ENCODE assay signal across 16 cellular contexts in the genomic region with DNA sequence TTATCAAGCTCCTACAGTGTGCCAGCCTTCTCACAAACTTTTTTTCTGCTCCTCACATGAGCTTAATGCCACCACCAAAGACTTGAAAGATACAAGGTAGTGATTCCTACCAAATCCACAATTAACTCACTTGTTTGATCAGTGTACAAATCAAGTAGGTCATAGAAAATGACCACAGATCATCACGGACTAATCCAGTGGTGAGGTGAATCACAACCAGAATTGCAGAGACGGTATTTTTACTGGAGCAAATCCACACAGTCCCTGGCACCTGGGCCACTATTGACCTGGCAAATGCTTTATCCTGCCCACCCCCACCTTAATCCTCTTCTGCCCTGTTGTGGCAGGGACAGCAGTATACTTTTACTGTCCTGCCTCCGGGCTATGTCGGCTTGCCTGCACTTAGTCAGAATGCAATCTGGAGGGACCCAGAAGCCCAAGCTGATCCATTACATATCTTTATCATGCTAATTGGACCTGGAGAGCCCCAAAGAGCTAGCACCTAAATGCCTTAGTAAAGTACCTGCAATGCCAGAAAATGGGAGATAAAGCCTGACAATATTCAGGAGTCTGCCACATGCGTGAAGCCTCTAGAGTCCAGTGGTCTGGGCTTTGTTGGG.
DNase-seq lines count a peak whose midpoint lies in the region; ATAC-seq and TF ChIP-seq lines count a peak whose summit lies in the region.
"Had no signal": no experiment of that assay in that cellular context is flagged by ENCODE, and none has a peak within 500 bp of the region (broad histone marks: within the 10 kb centered on the region; RNA-seq: fewer than 3 reads in every experiment).

No MANE protein-coding gene starts in this region.

- no peaks in the 10 kb centered on the region for H3F3A ChIP-seq in OCI-LY1 (ENCODE audit: insufficient read depth, low read length)

- H3K4me1 ChIP-seq in breast epithelium, result no peaks in the 10 kb centered on the region
- peaks cover 66% of the 10 kb centered on the region for H3K4me1 ChIP-seq in OCI-LY1 (ENCODE audit: insufficient read depth, low read length, severe bottlenecking)
- H3K4me1 ChIP-seq in thymus (ENCODE audit: control insufficient read depth, insufficient read depth, low read length), result peaks cover 36% of the 10 kb centered on the region
- no peaks in the 10 kb centered on the region for H3K4me1 ChIP-seq in right atrium auricular region

- intact Hi-C loops in MCF 10A (cut with micrococcal nuclease), result loop anchor here (2.0 to 5.0 kb wide), 2 partner anchors 79 to 173 kb away; a partner anchor contains a TSS
- intact Hi-C loops in breast epithelium (cut with DNase I; ENCODE audit: low total_unique reads), result no loop called here

- peaks cover 22% of the 10 kb centered on the region; the same call in 1 of the 2 replicates for H3K79me2 ChIP-seq in OCI-LY1 (ENCODE audit: insufficient read depth, low read length)

- BruUV-seq in MCF 10A (replicated peaks; lab: Mats Ljungman, UMichigan), result no TSS peak

- no peaks in the 10 kb centered on the region for H3K27me3 Mint-ChIP-seq in MCF 10A (ENCODE audit: insufficient read depth, unreplicated experiment)

- H3K4me3 ChIP-seq in breast epithelium, result no peak overlapping the region
- H3K4me3 ChIP-seq in OCI-LY1 (ENCODE audit: low read depth, low read length, poor library complexity, severe bottlenecking), result peak overlapping the region; percentile 64
- no peak overlapping the region for H3K4me3 ChIP-seq in epithelial cell of esophagus (ENCODE audit: low read length)
- H3K4me3 ChIP-seq in thymus (ENCODE audit: low read length), result peak overlapping the region; percentile 57
- no peak overlapping the region for H3K4me3 ChIP-seq in right atrium auricular region
- H3K4me3 ChIP-seq: esophagus squamous epithelium, K562 had no signal

- peak overlapping the region; percentile 40 for H3K4me3 Mint-ChIP-seq in MCF 10A (ENCODE audit: unreplicated experiment)

- CTCF ChIA-PET in MCF 10A (lab: Yijun Ruan, JAX), result interaction anchor here (0.6 to 7.2 kb wide), 11 partner anchors 9 to 87 kb away, joined by 3 to 86 read pairs (median 5); a partner anchor contains a TSS

- 97% methylated on average over 5 of the region's 5 CpGs for WGBS in thymus

- H4K20me1 ChIP-seq in OCI-LY1 (ENCODE audit: insufficient read depth, low read length), result no peaks in the 10 kb centered on the region

- peak overlapping the region; percentile 83 for H3K4me2 ChIP-seq in OCI-LY1 (ENCODE audit: low read length)

- ATAC-seq in GM21619 (IDR thresholded peaks at IDR 0.05; ENCODE audit: unreplicated experiment), result no peak

- no peaks in the 10 kb centered on the region for H3K9me2 ChIP-seq in OCI-LY1 (ENCODE audit: low read depth, low read length)

- peak overlapping the region; percentile 47 for H3K27ac Mint-ChIP-seq in MCF 10A (ENCODE audit: low read depth, unreplicated experiment)

- DNase-seq in MCF 10A (ENCODE audit: unreplicated experiment) (peak; percentile 38), breast epithelium (ENCODE audit: low spot score in 2 of 2) (no peak), epithelial cell of esophagus (ENCODE audit: low read depth) (peak; percentile 19), NCI-H2171 treated with DMSO at 0.1 percent for 48 hours (lab: John Stamatoyannopoulos, UW) (no peak), right atrium auricular region (ENCODE audit: low spot score) (no peak)
- DNase-seq: activated CD4-positive, alpha-beta T cell treated with anti-CD3 and anti-CD28 coated beads for 1 hour; activated effector memory CD4-positive, alpha-beta T cell treated with Interleukin-2 at 50 U/mL for 16 hours; cerebellar nuclear complex; esophagus squamous epithelium; NCI-H2081; NK-92 treated with Interleukin-12 subunit alpha and Interleukin-12 subunit beta, amount 100 ng/mL, for 24 hours; stimulated activated CD4-positive, alpha-beta T cell treated with anti-CD3 and anti-CD28 coated beads, Interleukin-2, amount 100 ng/mL, for 24 hours had no signal

- H3K36me3 Mint-ChIP-seq in MCF 10A (ENCODE audit: insufficient read depth, unreplicated experiment), result no peaks in the 10 kb centered on the region

- H3K36me3 ChIP-seq in breast epithelium, result no peaks in the 10 kb centered on the region
- peaks cover 46% of the 10 kb centered on the region for H3K36me3 ChIP-seq in OCI-LY1 (ENCODE audit: insufficient read depth, low read length)
- peaks cover 9% of the 10 kb centered on the region for H3K36me3 ChIP-seq in thymus (ENCODE audit: control insufficient read depth, insufficient read depth)
- no peaks in the 10 kb centered on the region for H3K36me3 ChIP-seq in right atrium auricular region
- H3K36me3 ChIP-seq: esophagus squamous epithelium had no signal

- H3K9me3 Mint-ChIP-seq in MCF 10A (ENCODE audit: unreplicated experiment), result peaks cover 6% of the 10 kb centered on the region

- H3K4me1 Mint-ChIP-seq in MCF 10A (ENCODE audit: insufficient read depth, unreplicated experiment), result peaks cover 19% of the 10 kb centered on the region

- TF ChIP-seq CTCF in MCF 10A (IDR thresholded peaks at IDR 0.05; ENCODE audit: unreplicated experiment) (no peak), breast epithelium (IDR thresholded peaks at IDR 0.05) (no peak), OCI-LY1 (IDR thresholded peaks at IDR 0.05; ENCODE audit: low read length) (no peak), epithelial cell of esophagus (IDR thresholded peaks at IDR 0.05; ENCODE audit: insufficient read depth, low read depth, low read length, missing control alignments) (no peak), right atrium auricular region (IDR thresholded peaks at IDR 0.05) (no peak)

- no peak for TF ChIP-seq POLR2A in breast epithelium (IDR thresholded peaks at IDR 0.05)

- no peak overlapping the region for H3K27ac ChIP-seq in breast epithelium
- peak overlapping the region; percentile 96 for H3K27ac ChIP-seq in OCI-LY1 (ENCODE audit: low read depth, low read length, poor library complexity, severe bottlenecking)
- peak overlapping the region; percentile 6 for H3K27ac ChIP-seq in thymus (ENCODE audit: low read depth)
- H3K27ac ChIP-seq in right atrium auricular region, result no peak overlapping the region

- POLR2A ChIA-PET in MCF 10A (lab: Yijun Ruan, JAX), result interaction anchor here (0.6 to 2.2 kb wide), 10 partner anchors 10 to 97 kb away, joined by 3 to 25 read pairs (median 6); a partner anchor contains a TSS

- H3K9ac ChIP-seq in OCI-LY1 (ENCODE audit: low read length), result peak overlapping the region; percentile 85

- no peaks in the 10 kb centered on the region for H3K9me3 ChIP-seq in breast epithelium
- H3K9me3 ChIP-seq in OCI-LY1 (ENCODE audit: low read length), result peaks cover 28% of the 10 kb centered on the region
- H3K9me3 ChIP-seq in thymus (ENCODE audit: control insufficient read depth), result peaks cover 6% of the 10 kb centered on the region
- peaks cover 0 to 11% of the 10 kb centered on the region in 2 donors for H3K9me3 ChIP-seq in right atrium auricular region
- H3K9me3 ChIP-seq: esophagus squamous epithelium had no signal

- H2AFZ ChIP-seq in OCI-LY1 (ENCODE audit: low read length), result no peak overlapping the region

- no peaks in the 10 kb centered on the region for H3K27me3 ChIP-seq in breast epithelium
- no peaks in the 10 kb centered on the region for H3K27me3 ChIP-seq in OCI-LY1 (ENCODE audit: insufficient read depth, low read length)
- no peaks in the 10 kb centered on the region for H3K27me3 ChIP-seq in thymus (ENCODE audit: control insufficient read depth, insufficient read depth)
- no peaks in the 10 kb centered on the region for H3K27me3 ChIP-seq in right atrium auricular region
- H3K27me3 ChIP-seq: esophagus squamous epithelium had no signal

Comparison
In these comparisons a context has a peak if more than half of its experiments do, and no peak if none do; other contexts are left out.
1. DNase-seq: peak in MCF 10A (single experiment) and epithelial cell of esophagus (single experiment); none in breast epithelium (0 of 2), NCI-H2171 treated with DMSO at 0.1 percent for 48 hours (single experiment) and right atrium auricular region (single experiment).
2. H3K27ac ChIP-seq: peak in OCI-LY1 (single experiment) and thymus (single experiment); none in breast epithelium (0 of 2) and right atrium auricular region (0 of 2).
3. H3K4me3 ChIP-seq: peak in OCI-LY1 (single experiment) and thymus (single experiment); none in breast epithelium (0 of 3), epithelial cell of esophagus (single experiment) and right atrium auricular region (0 of 2).